ENCODE assay signal across 1 cellular context in genomic region chr15:78000089-78000926, GRCh38.
TF ChIP-seq lines count a peak whose summit lies in the region.

No MANE protein-coding gene starts in this region.

TF ChIP-seq in H1, 55 proteins besides CTCF, POLR2A, EP300 and RAD21 (continued from another document):
- no peak for TF ChIP-seq CHD7 (IDR thresholded peaks at IDR 0.05; ENCODE audit: insufficient replicate concordance, low read length)
- no peak for TF ChIP-seq HDAC2 (IDR thresholded peaks at IDR 0.05; ENCODE audit: borderline replicate concordance in 1 of 2, low read depth in 2 of 2, low read length in 2 of 2)
- peak; percentile 46; the same call in 1 of the 2 replicates for TF ChIP-seq CREB1 (IDR thresholded peaks at IDR 0.05)
- TF ChIP-seq E2F6 (IDR thresholded peaks at IDR 0.05): no peak
- TF ChIP-seq CHD1 (IDR thresholded peaks at IDR 0.05; ENCODE audit: low read depth, low read length): no peak
- TF ChIP-seq KDM1A (IDR thresholded peaks at IDR 0.05; ENCODE audit: borderline replicate concordance, low read length): no peak
- TF ChIP-seq TBP (IDR thresholded peaks at IDR 0.05; ENCODE audit: low read depth, low read length): no peak
- no peak for TF ChIP-seq TAF7 (optimal IDR thresholded peaks at IDR 0.05; ENCODE audit: borderline replicate concordance, low read depth, low read length)
- TF ChIP-seq SIN3A (conservative IDR thresholded peaks at IDR 0.05 in 1 of 2, IDR thresholded peaks at IDR 0.05 in 1 of 2; ENCODE audit: low read depth in 1 of 2, low read length in 2 of 2): 0 out of 4 replicates have a peak, but pooled peaks of 1 of the 2 experiments have one; percentile 50
- TF ChIP-seq MAX (IDR thresholded peaks at IDR 0.05): peak; percentile 21; the same call in 1 of the 2 replicates
- TF ChIP-seq POU5F1 (IDR thresholded peaks at IDR 0.05; ENCODE audit: low read depth, low read length): no peak
- TF ChIP-seq SIRT6 (IDR thresholded peaks at IDR 0.05; ENCODE audit: low read length): no peak
- TF ChIP-seq SAP30 (IDR thresholded peaks at IDR 0.05; ENCODE audit: insufficient read depth, insufficient replicate concordance, low read length): no peak
- TF ChIP-seq YY1 (IDR thresholded peaks at IDR 0.05; ENCODE audit: low read depth, low read length): 0 out of 2 replicates have a peak, but pooled peaks have one; percentile 56
- TF ChIP-seq TAF1 (IDR thresholded peaks at IDR 0.05; ENCODE audit: low read depth, low read length): no peak
- no peak for TF ChIP-seq CEBPB (IDR thresholded peaks at IDR 0.05; ENCODE audit: low read depth, low read length)
- no peak for TF ChIP-seq EGR1 (IDR thresholded peaks at IDR 0.05; ENCODE audit: borderline replicate concordance, low read depth, low read length)
- no peak for TF ChIP-seq POLR2AphosphoS5 (IDR thresholded peaks at IDR 0.05; ENCODE audit: low read depth, low read length)
- no peak for TF ChIP-seq RBBP5 (IDR thresholded peaks at IDR 0.05; ENCODE audit: borderline replicate concordance, low read depth, low read length)
- peak; percentile 74; the same call in 1 of the 2 replicates for TF ChIP-seq TCF12 (IDR thresholded peaks at IDR 0.05; ENCODE audit: low read depth, low read length)
- no peak for TF ChIP-seq ASH2L (IDR thresholded peaks at IDR 0.05; ENCODE audit: low read length)
- TF ChIP-seq CTBP2 (IDR thresholded peaks at IDR 0.05; ENCODE audit: borderline replicate concordance, insufficient read depth, insufficient read length, low read length): no peak
- no peak for TF ChIP-seq NRF1 (IDR thresholded peaks at IDR 0.05; ENCODE audit: low read depth, low read length)
- no peak for TF ChIP-seq BACH1 (IDR thresholded peaks at IDR 0.05; ENCODE audit: low read length)
- TF ChIP-seq SIX5 (IDR thresholded peaks at IDR 0.05; ENCODE audit: low read depth, low read length): no peak
- TF ChIP-seq SP2 (IDR thresholded peaks at IDR 0.05; ENCODE audit: low read length): no peak
- no peak for TF ChIP-seq JUND (IDR thresholded peaks at IDR 0.05; ENCODE audit: low read length)
- no peak for TF ChIP-seq NANOG (IDR thresholded peaks at IDR 0.05; ENCODE audit: insufficient read depth, low read depth, low read length, poor library complexity, severe bottlenecking)
- TF ChIP-seq PHF8 (conservative IDR thresholded peaks at IDR 0.05; ENCODE audit: low read depth, low read length): no peak
- TF ChIP-seq ATF2 (IDR thresholded peaks at IDR 0.05; ENCODE audit: low read length): no peak
- TF ChIP-seq BCL11A (IDR thresholded peaks at IDR 0.05; ENCODE audit: low read depth in 2 of 2, low read length in 2 of 2): no peak
- TF ChIP-seq GABPA (IDR thresholded peaks at IDR 0.05; ENCODE audit: borderline replicate concordance, insufficient read depth, low read length): 0 out of 2 replicates have a peak, but pooled peaks have one; percentile 44
- TF ChIP-seq CBX5 (IDR thresholded peaks at IDR 0.05; ENCODE audit: low read depth, low read length): no peak
- TF ChIP-seq SP1 (IDR thresholded peaks at IDR 0.05; ENCODE audit: low read depth, low read length): peak; percentile 83
- TF ChIP-seq ATF3 (IDR thresholded peaks at IDR 0.05; ENCODE audit: insufficient read depth, low read depth, low read length): no peak
- TF ChIP-seq KDM4A (IDR thresholded peaks at IDR 0.05; ENCODE audit: low read depth, low read length, severe bottlenecking): no peak
- no peak for TF ChIP-seq MAFK (IDR thresholded peaks at IDR 0.05; ENCODE audit: low read depth, low read length)
- TF ChIP-seq RNF2 (IDR thresholded peaks at IDR 0.05; ENCODE audit: borderline replicate concordance, low read depth, low read length, missing control alignments, poor library complexity, severe bottlenecking): no peak
- no peak for TF ChIP-seq FOSL1 (IDR thresholded peaks at IDR 0.05; ENCODE audit: insufficient read depth, low read depth, low read length)
- TF ChIP-seq RXRA (IDR thresholded peaks at IDR 0.05; ENCODE audit: insufficient read depth, low read depth, low read length): no peak
- no peak for TF ChIP-seq BRCA1 (IDR thresholded peaks at IDR 0.05; ENCODE audit: low read depth, low read length)
- no peak for TF ChIP-seq EZH2 (IDR thresholded peaks at IDR 0.05; ENCODE audit: low read depth, low read length, severe bottlenecking)
- no peak for TF ChIP-seq ZNF274 (IDR thresholded peaks at IDR 0.05; ENCODE audit: borderline replicate concordance, extremely low read depth, low read length)
- no peak for TF ChIP-seq CBX8 (IDR thresholded peaks at IDR 0.05; ENCODE audit: borderline replicate concordance, low read depth, low read length)
- TF ChIP-seq RFX5 (IDR thresholded peaks at IDR 0.05; ENCODE audit: borderline replicate concordance, low read depth, low read length): no peak
- TF ChIP-seq SP4 (IDR thresholded peaks at IDR 0.05; ENCODE audit: low read length): 0 out of 2 replicates have a peak, but pooled peaks have one; percentile 49
- no peak for TF ChIP-seq CHD2 (IDR thresholded peaks at IDR 0.05; ENCODE audit: low read length)
- no peak for TF ChIP-seq SUZ12 (IDR thresholded peaks at IDR 0.05; ENCODE audit: low read length)
- peak; percentile 72 for TF ChIP-seq TEAD4 (IDR thresholded peaks at IDR 0.05; ENCODE audit: low read depth, low read length)
- no peak for TF ChIP-seq GTF2F1 (IDR thresholded peaks at IDR 0.05; ENCODE audit: borderline replicate concordance, low read depth, low read length)
- TF ChIP-seq SRF (IDR thresholded peaks at IDR 0.05; ENCODE audit: low read depth, low read length): peak; percentile 10; the same call in 1 of the 2 replicates
- no peak for TF ChIP-seq HDAC6 (IDR thresholded peaks at IDR 0.05; ENCODE audit: low read depth, low read length)
- no peak for TF ChIP-seq JUN (IDR thresholded peaks at IDR 0.05; ENCODE audit: low read depth, low read length)
- TF ChIP-seq USF2 (IDR thresholded peaks at IDR 0.05; ENCODE audit: low read length): no peak
